Comparison of ENCODE assay signal across 1 cellular context in the genomic region with DNA sequence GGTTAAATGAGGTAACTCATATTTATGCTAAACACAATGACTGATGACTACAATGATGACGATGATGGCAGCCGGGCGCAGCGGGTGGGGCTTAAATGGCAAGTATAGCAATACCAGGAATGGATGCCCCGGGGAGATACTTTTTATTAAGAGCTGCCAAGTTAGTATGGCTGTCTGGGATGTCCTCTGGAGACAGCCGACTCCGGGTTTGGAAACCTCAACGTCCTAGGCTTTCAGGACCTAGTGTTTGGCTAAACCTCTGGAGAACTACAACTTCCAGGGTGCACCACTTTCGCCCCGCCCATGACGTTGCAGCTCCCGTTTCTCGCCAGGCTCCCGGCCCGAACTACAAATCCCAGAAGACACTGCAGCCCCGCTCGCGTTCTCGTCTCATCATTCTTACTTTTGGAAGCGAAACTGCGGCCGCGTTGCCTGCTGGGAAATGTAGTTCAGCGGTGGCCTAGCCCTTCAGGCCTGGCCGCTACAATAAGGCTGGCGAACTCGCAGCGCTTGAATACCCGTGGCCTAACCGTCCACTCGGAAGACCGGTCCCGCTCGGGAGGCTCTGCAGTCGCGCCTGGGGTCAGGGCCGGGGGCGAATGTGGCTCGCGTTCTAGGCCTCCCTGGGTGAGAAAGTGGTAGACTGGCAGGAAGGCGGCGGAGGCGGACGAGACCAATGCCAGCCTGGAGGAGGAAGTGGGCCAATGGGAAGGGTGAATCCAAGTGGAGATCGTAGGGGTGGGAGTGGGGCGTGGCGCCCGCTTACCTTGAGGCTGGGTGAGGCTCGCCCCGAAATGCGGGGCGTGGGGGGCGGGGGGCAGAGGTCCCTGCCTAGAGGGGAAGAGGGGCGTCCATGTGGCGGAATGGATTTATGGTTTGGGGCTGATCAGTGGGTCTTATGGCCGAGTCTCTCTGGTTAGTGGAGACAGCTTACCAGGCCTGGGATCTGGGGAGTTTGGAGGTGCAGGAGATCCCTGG.
TF ChIP-seq lines count a peak whose summit lies in the region.

Gene SMARCAL1, plus strand, starts transcription at position 463 of the 978 bp plus-strand sequence. CDS start 2,221 bp downstream, outside the sequence.

TF ChIP-seq in A549, 52 proteins besides CTCF, POLR2A, EP300 and RAD21 (continued from another document):
- 0 out of 2 replicates have a peak, but pooled peaks have one; percentile 11 for TF ChIP-seq PBX3 (IDR thresholded peaks at IDR 0.05)
- no peak for TF ChIP-seq KDM1A (IDR thresholded peaks at IDR 0.05; ENCODE audit: low read depth)
- no peak for TF ChIP-seq RNF2 (IDR thresholded peaks at IDR 0.05; ENCODE audit: borderline replicate concordance, low read depth)
- peak; percentile 26; the same call in 1 of the 2 replicates for TF ChIP-seq HOXB5 (CRISPR knock-in tag; IDR thresholded peaks at IDR 0.05)
- TF ChIP-seq, protein P1, sequence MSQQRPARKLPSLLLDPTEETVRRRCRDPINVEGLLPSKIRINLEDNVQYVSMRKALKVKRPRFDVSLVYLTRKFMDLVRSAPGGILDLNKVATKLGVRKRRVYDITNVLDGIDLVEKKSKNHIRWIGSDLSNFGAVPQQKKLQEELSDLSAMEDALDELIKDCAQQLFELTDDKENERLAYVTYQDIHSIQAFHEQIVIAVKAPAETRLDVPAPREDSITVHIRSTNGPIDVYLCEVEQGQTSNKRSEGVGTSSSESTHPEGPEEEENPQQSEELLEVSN (IDR thresholded peaks at IDR 0.05; ENCODE audit: borderline replicate concordance, low read depth): peak; percentile 25; the same call in 1 of the 2 replicates
TF ChIP-seq in A549: peak in this region for 11.
